In genomic region chr5:151926186-151926585, GRCh38 we compare ENCODE assay signal across 17 cellular contexts. TPM values are rescaled to one million over a fixed set of nuclear protein-coding genes. Genes with fewer than 3 reads are reported as not detected.
DNase-seq lines count a peak whose midpoint lies in the region; ATAC-seq and TF ChIP-seq lines count a peak whose summit lies in the region.
"Had no signal": no experiment of that assay in that cellular context is flagged by ENCODE, and none has a peak within 500 bp of the region (broad histone marks: within the 10 kb centered on the region; RNA-seq: fewer than 3 reads in every experiment).

No MANE protein-coding gene starts in this region.

- no peaks in the 10 kb centered on the region for H3K4me1 ChIP-seq in foreskin keratinocyte
- H3K4me1 ChIP-seq: A549, BE2C had no signal

- ATAC-seq in foreskin keratinocyte, result no peak
- ATAC-seq: A549 had no signal

- H3K27me3 ChIP-seq in foreskin keratinocyte, result peaks cover 24% of the 10 kb centered on the region

- no peak for TF ChIP-seq CTCF in brain (conservative IDR thresholded peaks at IDR 0.05)
- no peak for TF ChIP-seq CTCF in foreskin keratinocyte (conservative IDR thresholded peaks at IDR 0.05)

- DNase-seq in NCI-H524 treated with DMSO at 0.1 percent for 48 hours (lab: John Stamatoyannopoulos, UW) (peak; percentile 60), inferior parietal cortex (ENCODE audit: extremely low spot score) (peak; percentile 8), SK-N-DZ (ENCODE audit: low spot score) (no peak), cerebellar nuclear complex (lab: John Stamatoyannopoulos, UW) (no peak), G401 (ENCODE audit: low spot score) (no peak), foreskin keratinocyte (no peak)
- DNase-seq: BE2C; CD4-positive, alpha-beta memory T cell; DND-41; GF-D8; GOT3; H9 had no signal

- no peak overlapping the region for H3K27ac ChIP-seq in foreskin keratinocyte
- H3K27ac ChIP-seq: A549, C4-2B had no signal

- peaks cover 20% of the 10 kb centered on the region for H3K4me1 Mint-ChIP-seq in brain

- peaks cover 1 to 21% (median 7%) of the 10 kb centered on the region in 5 experiments for H3K9me3 Mint-ChIP-seq in brain

- peak overlapping the region in 1 of 5 experiments; percentile 91 for H3K27ac Mint-ChIP-seq in brain
- H3K27ac Mint-ChIP-seq: H9 had no signal

- H3K36me3 Mint-ChIP-seq in brain, result no peaks in the 10 kb centered on the region
- H3K36me3 Mint-ChIP-seq: CD4-positive, alpha-beta memory T cell had no signal

- H3K27me3 Mint-ChIP-seq in brain, result peaks cover 66% of the 10 kb centered on the region

- peak overlapping the region in 3 of 5 experiments; percentile 33 to 81 (median 52) for H3K4me3 Mint-ChIP-seq in brain
- H3K4me3 Mint-ChIP-seq: CD4-positive, alpha-beta memory T cell had no signal

- in situ Hi-C loops in G401 (cut with HindIII; ENCODE audit: low sequenced_read_pairs), result no loop called here

RNA-seq across cellular contexts. Expression of gene GLRA1, which starts 1.5 kb away (rescaled TPM):
- not detected for polyA plus RNA-seq in brain (ENCODE audit: insufficient read depth, low read depth, low replicate concordance)
- polyA plus RNA-seq in SK-N-DZ (2014; cell fraction: cytosol; rRNA removed), result not detected in 2 replicates
- polyA plus RNA-seq in SK-N-DZ (2014; cell fraction: nucleus; rRNA removed), result not detected in 2 replicates
- total RNA-seq in G401 (2014; rRNA removed; shearing (Covaris generic)), result not detected in 2 replicates
- total RNA-seq in foreskin keratinocyte, result not detected in 2 replicates
- polyA plus RNA-seq in foreskin keratinocyte, result not detected in 2 replicates
- total RNA-seq: CD4-positive, alpha-beta memory T cell; H9; HT-29 had no signal
- polyA plus RNA-seq: A549; AG04450; CD4-positive, alpha-beta memory T cell had no signal

Comparison
In these comparisons a context has a peak if more than half of its experiments do, and no peak if none do; other contexts are left out.
1. DNase-seq: peak in NCI-H524 treated with DMSO at 0.1 percent for 48 hours (single experiment) and inferior parietal cortex (single experiment); none in SK-N-DZ (single experiment), cerebellar nuclear complex (0 of 2), G401 (single experiment) and foreskin keratinocyte (0 of 2).